25 cellular contexts compared by ENCODE assay signal in the genomic region with DNA sequence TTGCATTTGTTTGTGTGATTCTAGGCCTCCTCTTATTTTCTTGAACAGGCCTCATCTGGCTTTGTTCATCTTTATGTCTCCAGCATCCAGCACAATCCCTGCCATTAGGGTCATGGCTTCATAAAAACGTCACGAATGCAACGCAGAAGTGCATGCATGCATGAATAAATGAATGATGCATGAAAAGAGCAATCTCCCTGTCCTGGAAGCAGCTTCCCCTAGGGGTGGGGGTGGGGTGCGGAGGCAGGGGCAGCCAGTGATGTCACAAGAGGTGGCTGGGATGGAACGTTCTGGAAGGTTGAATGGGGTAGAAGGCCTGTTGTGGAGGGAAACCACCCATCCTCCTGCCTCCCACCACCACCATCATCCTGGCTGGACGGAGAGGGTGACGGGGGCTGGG. TPM values are rescaled to one million over a fixed set of nuclear protein-coding genes. Genes with fewer than 3 reads are reported as not detected.
"Had no signal": no experiment of that assay in that cellular context is flagged by ENCODE, and none has a peak within 500 bp of the region (broad histone marks: within the 10 kb centered on the region; RNA-seq: fewer than 3 reads in every experiment).

A gene with protein sequence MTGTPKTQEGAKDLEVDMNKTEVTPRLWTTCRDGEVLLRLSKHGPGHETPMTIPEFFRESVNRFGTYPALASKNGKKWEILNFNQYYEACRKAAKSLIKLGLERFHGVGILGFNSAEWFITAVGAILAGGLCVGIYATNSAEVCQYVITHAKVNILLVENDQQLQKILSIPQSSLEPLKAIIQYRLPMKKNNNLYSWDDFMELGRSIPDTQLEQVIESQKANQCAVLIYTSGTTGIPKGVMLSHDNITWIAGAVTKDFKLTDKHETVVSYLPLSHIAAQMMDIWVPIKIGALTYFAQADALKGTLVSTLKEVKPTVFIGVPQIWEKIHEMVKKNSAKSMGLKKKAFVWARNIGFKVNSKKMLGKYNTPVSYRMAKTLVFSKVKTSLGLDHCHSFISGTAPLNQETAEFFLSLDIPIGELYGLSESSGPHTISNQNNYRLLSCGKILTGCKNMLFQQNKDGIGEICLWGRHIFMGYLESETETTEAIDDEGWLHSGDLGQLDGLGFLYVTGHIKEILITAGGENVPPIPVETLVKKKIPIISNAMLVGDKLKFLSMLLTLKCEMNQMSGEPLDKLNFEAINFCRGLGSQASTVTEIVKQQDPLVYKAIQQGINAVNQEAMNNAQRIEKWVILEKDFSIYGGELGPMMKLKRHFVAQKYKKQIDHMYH (plus strand): TSS at position 301 of the 400 bp plus-strand sequence. CDS start 5,877 bp downstream, outside the sequence.

- ATAC-seq: HepG2 had no signal

- H3K27ac ChIP-seq: SJSA1, SK-N-MC had no signal

- H3K27me3 ChIP-seq: SJSA1 had no signal

- DNase-seq: KBM-7, MV-4-11, NCI-H1092, NCI-H1436, NCI-H187, NCI-H2029, NCI-H2081 treated with DMSO at 0.1 percent for 48 hours, NCI-H2171, NCI-H226, NCI-H446, NCI-H510A, NCI-H524 treated with DMSO at 0.1 percent for 48 hours, NCI-H69, NCI-H774, Right ventricle myocardium superior, RPMI8226, SIG-M5 had no signal

- FAIRE-seq: HepG2, RCC 7860 had no signal

- H3K4me1 ChIP-seq: SJSA1 had no signal

- H3K36me3 ChIP-seq: SJSA1 had no signal

- H3K4me3 ChIP-seq: SJSA1, SK-N-MC had no signal

RNA-seq across cellular contexts. Expression of the gene that starts here (rescaled TPM):
- total RNA-seq: HepG2, HT-29, LHCN-M2, MCF 10A, Right ventricle myocardium superior, SJSA1 had no signal
- polyA plus RNA-seq: HepG2, IgD-negative memory B cell had no signal
